In the genomic region with DNA sequence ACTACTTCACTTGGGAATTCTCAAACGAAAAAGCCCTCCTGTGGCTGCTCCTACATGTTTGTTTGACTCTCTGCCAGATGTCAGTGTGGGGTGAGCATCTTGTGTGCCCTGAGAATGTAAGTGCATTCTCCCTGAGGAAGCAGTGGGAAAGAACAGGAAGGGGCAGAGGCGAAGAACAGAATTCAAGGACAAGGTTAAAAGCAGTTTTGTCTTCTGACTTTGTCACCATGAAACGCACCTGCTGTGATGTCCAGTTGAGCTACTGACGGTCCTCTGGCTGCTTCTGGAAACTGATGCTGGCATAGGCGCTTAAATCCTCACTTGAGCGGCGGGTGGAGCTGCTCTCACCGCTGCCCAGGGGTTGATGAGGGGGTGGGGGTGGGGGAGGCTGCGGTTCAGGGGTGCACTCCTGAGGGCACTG, we compare ENCODE assay signal across 9 cellular contexts. TPM values are rescaled to one million over a fixed set of nuclear protein-coding genes. Genes with fewer than 3 reads are reported as not detected.
A peak's percentile ranks its signal among the peaks of the same experiment; 100 is the strongest.
DNase-seq lines count a peak whose midpoint lies in the region; ATAC-seq and TF ChIP-seq lines count a peak whose summit lies in the region.
"Had no signal": no experiment of that assay in that cellular context is flagged by ENCODE, and none has a peak within 500 bp of the region (broad histone marks: within the 10 kb centered on the region; RNA-seq: fewer than 3 reads in every experiment).

No MANE protein-coding gene starts in this region.

- peaks cover 11% of the 10 kb centered on the region for H3F3A ChIP-seq in neural progenitor cell (ENCODE audit: low read depth)

- H3K4me3 Mint-ChIP-seq in neural progenitor cell: peak overlapping the region; percentile 85

- no peak overlapping the region for H2AFZ ChIP-seq in neural progenitor cell (replicated peaks)

- peaks cover 7% of the 10 kb centered on the region for H3K27me3 Mint-ChIP-seq in neural progenitor cell (ENCODE audit: insufficient read depth, low read depth)

- no peak for ATAC-seq in GM19351 (IDR thresholded peaks at IDR 0.05; ENCODE audit: unreplicated experiment)

- H3K9ac ChIP-seq in endocrine pancreas (ENCODE audit: control insufficient read depth, insufficient read depth, low read length) (peak overlapping the region; percentile 48), neural progenitor cell (no peak overlapping the region)

- peaks cover 84% of the 10 kb centered on the region for H3K79me2 ChIP-seq in neural progenitor cell (ENCODE audit: low read depth)

- peak overlapping the region; percentile 72 for H3K27ac Mint-ChIP-seq in neural progenitor cell

- H3K9me3 ChIP-seq in endocrine pancreas (ENCODE audit: control insufficient read depth, low read length) (no peaks in the 10 kb centered on the region), neural progenitor cell (ENCODE audit: low read depth) (no peaks in the 10 kb centered on the region)

- peak overlapping the region; percentile 70 for H3K27ac ChIP-seq in C4-2B
- H3K27ac ChIP-seq in neural progenitor cell: no peak overlapping the region

- H3K4me3 ChIP-seq in endocrine pancreas (ENCODE audit: control insufficient read depth, insufficient read depth, low read length): peak overlapping the region; percentile 54
- H3K4me3 ChIP-seq in neural progenitor cell: peak overlapping the region; percentile 52

- no peak for TF ChIP-seq CTCF in C4-2B (conservative IDR thresholded peaks at IDR 0.05)
- TF ChIP-seq CTCF in neural progenitor cell (IDR thresholded peaks at IDR 0.05): no peak

- H3K27me3 ChIP-seq in endocrine pancreas (ENCODE audit: control insufficient read depth, insufficient read depth, low read length) (no peaks in the 10 kb centered on the region), neural progenitor cell (no peaks in the 10 kb centered on the region)

- H3K4me1 ChIP-seq in endocrine pancreas (ENCODE audit: control insufficient read depth, insufficient read depth, low read length): peaks cover 12% of the 10 kb centered on the region
- H3K4me1 ChIP-seq in neural progenitor cell: peaks cover 33% of the 10 kb centered on the region

- peaks cover 54% of the 10 kb centered on the region for H3K4me1 Mint-ChIP-seq in neural progenitor cell

- H3K36me3 ChIP-seq in endocrine pancreas (ENCODE audit: control insufficient read depth, insufficient read depth, low read length) (no peaks in the 10 kb centered on the region), neural progenitor cell (no peaks in the 10 kb centered on the region)

- peak overlapping the region; percentile 88 for H3K4me2 ChIP-seq in neural progenitor cell

- H4K20me1 ChIP-seq in neural progenitor cell (ENCODE audit: low read depth): peaks cover 18% of the 10 kb centered on the region

- DNase-seq in NCI-H2171 (lab: John Stamatoyannopoulos, UW) (peak; percentile 30), neural progenitor cell (ENCODE audit: low spot score) (no peak), activated T-cell treated with anti-CD3 and anti-CD28 coated beads for 4 hours (no peak), SHP77 (lab: John Stamatoyannopoulos, UW) (no peak), germinal center (ENCODE audit: low spot score) (no peak)
- DNase-seq: NCI-H748 treated with DMSO at 0.1 percent for 48 hours had no signal

- H3K9me3 Mint-ChIP-seq in neural progenitor cell: peaks cover 16% of the 10 kb centered on the region

- H3K36me3 Mint-ChIP-seq in neural progenitor cell: peaks cover 41% of the 10 kb centered on the region

RNA-seq across cellular contexts. Expression of a gene that starts 4.9 kb away (rescaled TPM):
- total RNA-seq in neural progenitor cell (ENCODE audit: low replicate concordance): 8.4 and 13.0 TPM in 2 replicates

RNA-seq across cellular contexts. Expression of a gene that starts 41.1 kb away (rescaled TPM):
- total RNA-seq in neural progenitor cell (ENCODE audit: low replicate concordance): 13.8 and 15.1 TPM in 2 replicates
